9 cellular contexts compared by ENCODE assay signal in the genomic region with DNA sequence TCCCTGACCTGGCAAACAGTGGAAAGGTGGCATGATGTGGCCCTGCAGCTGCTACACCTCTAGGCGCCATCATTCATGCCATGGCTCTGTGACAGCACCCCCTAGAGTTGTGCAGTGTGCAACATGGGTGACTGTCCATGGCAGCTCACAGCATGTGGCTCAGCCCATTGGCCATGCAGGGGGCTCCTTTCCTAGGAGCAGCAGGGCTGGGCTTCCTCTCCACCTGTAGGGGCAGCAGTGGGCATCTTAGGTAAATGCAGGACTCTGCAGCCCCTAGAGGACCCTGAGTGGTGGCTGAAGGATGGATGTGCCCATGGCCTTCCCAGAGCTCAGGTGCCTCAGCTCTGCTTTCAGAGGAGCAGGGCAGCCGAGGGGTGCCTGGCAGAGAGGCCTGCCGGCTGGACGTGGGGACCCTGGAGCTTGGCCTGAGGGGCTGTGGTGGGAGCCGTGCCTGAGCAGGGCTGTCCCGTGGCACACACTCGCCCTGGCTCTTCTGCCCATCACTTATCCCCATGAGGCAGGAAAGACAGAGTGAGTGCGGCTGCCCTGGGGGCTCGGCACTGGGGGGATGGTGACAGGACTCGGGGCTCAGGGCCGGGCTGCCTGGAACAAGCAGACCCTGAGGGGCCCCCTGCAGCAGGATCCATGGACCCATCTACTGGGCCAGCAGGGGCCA. TPM values are rescaled to one million over a fixed set of nuclear protein-coding genes. Genes with fewer than 3 reads are reported as not detected.
DNase-seq lines count a peak whose midpoint lies in the region; ATAC-seq and TF ChIP-seq lines count a peak whose summit lies in the region.
"Had no signal": no experiment of that assay in that cellular context is flagged by ENCODE, and none has a peak within 500 bp of the region (broad histone marks: within the 10 kb centered on the region; RNA-seq: fewer than 3 reads in every experiment).

No MANE protein-coding gene starts in this region.

- peaks cover 6% of the 10 kb centered on the region for H3K4me1 ChIP-seq in colonic mucosa
- peaks cover 74% of the 10 kb centered on the region for H3K4me1 ChIP-seq in psoas muscle

- TF ChIP-seq CTCF in colonic mucosa (IDR thresholded peaks at IDR 0.05) (peak; percentile 15), psoas muscle (IDR thresholded peaks at IDR 0.05) (peak; percentile 39)

- H3K4me3 ChIP-seq in colonic mucosa (no peak overlapping the region), psoas muscle (peak overlapping the region; percentile 7)

- no peak overlapping the region for H3K27ac ChIP-seq in colonic mucosa
- peak overlapping the region; percentile 96 for H3K27ac ChIP-seq in psoas muscle

- intact Hi-C loops in colonic mucosa (cut with DNase I) (no loop called here), psoas muscle (cut with DNase I) (no loop called here)

- no peaks in the 10 kb centered on the region for H3K27me3 ChIP-seq in colonic mucosa
- H3K27me3 ChIP-seq in psoas muscle (ENCODE audit: insufficient read depth in 3 of 3, low read length in 2 of 3): no peaks in the 10 kb centered on the region

- peak; percentile 44 for DNase-seq in DMS53 (lab: John Stamatoyannopoulos, UW)
- DNase-seq in DMS53 treated with DMSO at 0.1 percent for 48 hours (lab: John Stamatoyannopoulos, UW; ENCODE audit: unreplicated experiment): no peak
- peak; percentile 62 for DNase-seq in NCI-H1694 treated with DMSO at 0.1 percent for 48 hours (lab: John Stamatoyannopoulos, UW)
- no peak for DNase-seq in colonic mucosa
- no peak for DNase-seq in psoas muscle
- DNase-seq in effector CD4-positive, alpha-beta T cell: no peak
- DNase-seq in middle frontal gyrus (ENCODE audit: extremely low spot score, low spot score): no peak
- DNase-seq: caudate nucleus had no signal

- H3K36me3 ChIP-seq in colonic mucosa: no peaks in the 10 kb centered on the region
- H3K36me3 ChIP-seq in psoas muscle (ENCODE audit: insufficient read depth in 1 of 2, low read depth in 1 of 2): no peaks in the 10 kb centered on the region

- ATAC-seq in psoas muscle: no peak
- ATAC-seq in GM18861 (IDR thresholded peaks at IDR 0.05; ENCODE audit: unreplicated experiment): no peak

- H3K9ac ChIP-seq in colonic mucosa (ENCODE audit: low read depth in 2 of 2, low read length in 2 of 2): no peak overlapping the region

- H3K9me3 ChIP-seq in colonic mucosa (no peaks in the 10 kb centered on the region), psoas muscle (no peaks in the 10 kb centered on the region)

- WGBS in psoas muscle, 3 donors: 70 to 84% (median 73%) methylated on average over 9 to 11 of the region's 11 CpGs

RNA-seq across cellular contexts. Expression of gene ADSS1, which starts 7.4 kb away (rescaled TPM):
- total RNA-seq in colonic mucosa: 1 to 10 TPM; 3.5 to 4.0 TPM
- 100 to 1,000 TPM; 201 to 359 (median 278) TPM for total RNA-seq in psoas muscle
- 100 to 1,000 TPM; 187 to 394 (median 300) TPM for polyA plus RNA-seq in psoas muscle

RNA-seq across cellular contexts. Expression of gene SIVA1, which starts 21.6 kb away (rescaled TPM):
- total RNA-seq in colonic mucosa: 100 to 1,000 TPM in 1 of 2 donors, 10 to 100 TPM in 1; 58.8 to 153 TPM
- total RNA-seq in psoas muscle: 100 to 1,000 TPM in 1 of 4 donors, 10 to 100 TPM in 3; 55.8 to 105 (median 84.5) TPM
- 100 to 1,000 TPM; 147 to 233 (median 233) TPM for polyA plus RNA-seq in psoas muscle

RNA-seq across cellular contexts. Expression of gene INF2, which starts 42.0 kb away (rescaled TPM):
- 100 to 1,000 TPM; 162 to 264 TPM for total RNA-seq in colonic mucosa
- total RNA-seq in psoas muscle: 10 to 100 TPM; 16.4 to 26.3 (median 23.4) TPM
- polyA plus RNA-seq in psoas muscle: 10 to 100 TPM; 12.0 to 29.1 (median 12.8) TPM

Comparison
In these comparisons a context has a peak if more than half of its experiments do, and no peak if none do; other contexts are left out.
1. DNase-seq: peak in DMS53 (single experiment) and NCI-H1694 treated with DMSO at 0.1 percent for 48 hours (single experiment); none in DMS53 treated with DMSO at 0.1 percent for 48 hours (single experiment), colonic mucosa (single experiment), psoas muscle (0 of 2), effector CD4-positive, alpha-beta T cell (single experiment) and middle frontal gyrus (single experiment).
2. RNA of gene ADSS1, which starts 7.4 kb away (total RNA-seq): 201 to 359 TPM in psoas muscle; 3.5 to 4.0 TPM in colonic mucosa; every median in the first group is over 10 times any median in the second.
3. RNA of gene INF2, which starts 42.0 kb away (total RNA-seq): 162 to 264 TPM in colonic mucosa; 16.4 to 26.3 TPM in psoas muscle; every median in the first group is over 4 times any median in the second.